In genomic region chr9:137077010-137077747, GRCh38 we compare ENCODE assay signal across 8 cellular contexts. TPM values are rescaled to one million over a fixed set of nuclear protein-coding genes. Genes with fewer than 3 reads are reported as not detected.
DNase-seq lines count a peak whose midpoint lies in the region; ATAC-seq, FAIRE-seq and TF ChIP-seq lines count a peak whose summit lies in the region.

Gene UAP1L1 (plus strand): TSS chr9:137077517. CDS start chr9:137077533, 16 bp downstream.

- CTCF ChIA-PET in activated CD8-positive, alpha-beta memory T cell treated with anti-CD3 and anti-CD28 coated beads for 36 hours (lab: Charles Lee), result interaction anchor here (0.9 to 4.2 kb wide), 5 partner anchors 11 to 48 kb away, joined by 3 to 23 read pairs (median 4); no protein-coding TSS in a partner anchor
- CTCF ChIA-PET in endothelial cell of umbilical vein (lab: Charles Lee), result interaction anchor here (0.7 to 3.7 kb wide), 8 partner anchors 8 to 224 kb away, joined by 3 to 29 read pairs (median 5); partner anchors contain the start of genes MAN1B1, NPDC1 and NRARP

- H3K4me3 ChIP-seq in endothelial cell of umbilical vein (replicated peaks in 1 of 3; ENCODE audit: insufficient read depth in 1 of 3, low read depth in 1 of 3, low read length in 3 of 3) (peak within 1 kb of the TSS; percentile 54 to 88 (median 60)), stomach (peak within 1 kb of the TSS; percentile 55 to 85 (median 70))

- BruUV-seq in endothelial cell of umbilical vein (replicated peaks; lab: Mats Ljungman, UMichigan), result no TSS peak

- H3K27ac ChIP-seq in endothelial cell of umbilical vein (ENCODE audit: insufficient read depth, low read depth, low read length) (no peak within 1 kb of the TSS), stomach (peak within 1 kb of the TSS; percentile 64 to 75 (median 69))

- no peaks in the 10 kb centered on the region for H3K9me1 ChIP-seq in endothelial cell of umbilical vein (replicated peaks; ENCODE audit: control insufficient read depth, extremely low read depth, insufficient read depth, low read length)

- WGBS in stomach, 5 donors, result 2 to 3% (median 2%) methylated on average over 47 to 84 of the region's 87 CpGs

- H3K4me2 ChIP-seq in endothelial cell of umbilical vein (ENCODE audit: insufficient read depth, low read length), result peak within 1 kb of the TSS; percentile 51

- peak; percentile 68 for FAIRE-seq in endothelial cell of umbilical vein (lab: Jason Lieb, UNC)

- peaks cover 0 to 23% of the 10 kb centered on the region in 2 experiments for H3K36me3 ChIP-seq in endothelial cell of umbilical vein (ENCODE audit: control insufficient read depth in 2 of 2, extremely low read depth in 1 of 2, insufficient read depth in 2 of 2, low read length in 2 of 2)
- H3K36me3 ChIP-seq in stomach, result peaks cover 15 to 37% (median 35%) of the 10 kb centered on the region in 4 donors

- dilution Hi-C loops in endothelial cell of umbilical vein (cut with MboI; ENCODE audit: extremely low pct_ligation_motif_present, low sequenced_read_pairs), result no loop called here

- peak; percentile 41 for ATAC-seq in GM21619 (IDR thresholded peaks at IDR 0.05; ENCODE audit: unreplicated experiment)

- peak within 1 kb of the TSS; percentile 82 for H2AFZ ChIP-seq in endothelial cell of umbilical vein (ENCODE audit: low read depth, low read length)

- H3K9ac ChIP-seq in endothelial cell of umbilical vein (replicated peaks; ENCODE audit: extremely low read depth, insufficient read depth, low read length), result peak within 1 kb of the TSS; percentile 24

- H3K27me3 Mint-ChIP-seq in mesothelial cell of epicardium (ENCODE audit: low read depth), result peaks cover 69% of the 10 kb centered on the region

- H3K9me3 Mint-ChIP-seq in mesothelial cell of epicardium, result no peaks in the 10 kb centered on the region

- H3K27ac Mint-ChIP-seq in mesothelial cell of epicardium, result no peak within 1 kb of the TSS

- TF ChIP-seq POLR2A in endothelial cell of umbilical vein (IDR thresholded peaks at IDR 0.05; ENCODE audit: low read depth, low read length), result peak; percentile 71
- no peak for TF ChIP-seq POLR2A in stomach (IDR thresholded peaks at IDR 0.05)

- peak within 1 kb of the TSS; percentile 59 for H3K4me3 Mint-ChIP-seq in mesothelial cell of epicardium

- POLR2A ChIA-PET in activated CD8-positive, alpha-beta memory T cell treated with anti-CD3 and anti-CD28 coated beads for 36 hours (lab: Charles Lee), result interaction anchor here (0.8 to 1.1 kb wide), 2 partner anchors 10 to 165 kb away, joined by 3 read pairs; partner anchors contain the start of gene MAN1B1
- POLR2A ChIA-PET in endothelial cell of umbilical vein (lab: Charles Lee), result interaction anchor here (0.5 to 0.8 kb wide), 2 partner anchors 9 to 78 kb away, joined by 3 to 4 read pairs; partner anchors contain the start of gene MAN1B1

- H3K27me3 ChIP-seq in endothelial cell of umbilical vein (ENCODE audit: control insufficient read depth in 2 of 2, insufficient read depth in 2 of 2, low read length in 2 of 2) (no peaks in the 10 kb centered on the region), stomach (peaks cover 0 to 31% (median 0%) of the 10 kb centered on the region in 3 donors)

- H3K4me1 ChIP-seq in endothelial cell of umbilical vein (ENCODE audit: control insufficient read depth, extremely low read depth, insufficient read depth, low read length) (peaks cover 5% of the 10 kb centered on the region), stomach (peaks cover 18 to 35% (median 33%) of the 10 kb centered on the region in 4 donors)

- intact Hi-C loops in endothelial cell of umbilical vein (cut with micrococcal nuclease) (no loop called here), stomach (cut with DNase I; ENCODE audit: low total_unique reads) (no loop called here)

- peaks cover 6% of the 10 kb centered on the region for H3K79me2 ChIP-seq in endothelial cell of umbilical vein (ENCODE audit: control insufficient read depth, insufficient read depth, low read length)

- DNase-seq in D341Med (ENCODE audit: low spot score) (peak; percentile 83), NAMALWA (ENCODE audit: low spot score) (peak; percentile 73), endothelial cell of umbilical vein (ENCODE audit: low read depth, low spot score) (peak; percentile 43), mesothelial cell of epicardium (ENCODE audit: low spot score in 2 of 2, unreplicated experiment in 2 of 2) (no peak), stomach (peak; percentile 78), NCI-H524 treated with DMSO at 0.1 percent for 48 hours (lab: John Stamatoyannopoulos, UW) (no peak)

- TF ChIP-seq EP300 in stomach (IDR thresholded peaks at IDR 0.05), result no peak

- peaks cover 4% of the 10 kb centered on the region for H3K4me1 Mint-ChIP-seq in mesothelial cell of epicardium

- TF ChIP-seq CTCF in endothelial cell of umbilical vein (IDR thresholded peaks at IDR 0.05; ENCODE audit: extremely low read depth in 1 of 2, insufficient read depth in 1 of 2, low read depth in 1 of 2, low read length in 2 of 2) (no peak), mesothelial cell of epicardium (IDR thresholded peaks at IDR 0.05; ENCODE audit: unreplicated experiment) (no peak), stomach (IDR thresholded peaks at IDR 0.05) (no peak)

- H3K9me3 ChIP-seq in endothelial cell of umbilical vein (replicated peaks; ENCODE audit: control insufficient read depth, insufficient read depth, low read length) (no peaks in the 10 kb centered on the region), stomach (no peaks in the 10 kb centered on the region)

- H3K36me3 Mint-ChIP-seq in mesothelial cell of epicardium, result no peaks in the 10 kb centered on the region

- no peaks in the 10 kb centered on the region for H4K20me1 ChIP-seq in endothelial cell of umbilical vein (replicated peaks; ENCODE audit: control insufficient read depth, extremely low read depth, insufficient read depth, low read length)

TF ChIP-seq in endothelial cell of umbilical vein, 7 proteins besides CTCF, POLR2A, EP300 and RAD21:
- TF ChIP-seq JUN (IDR thresholded peaks at IDR 0.05; ENCODE audit: borderline replicate concordance, insufficient read depth, insufficient read length, low read depth) (no peak), POLR2AphosphoS5 (IDR thresholded peaks at IDR 0.05; ENCODE audit: insufficient read depth, low read depth, low read length) (peak; percentile 64)
TF ChIP-seq in endothelial cell of umbilical vein: peak in this region for 1.

RNA-seq across cellular contexts. Expression of gene UAP1L1, which starts in this region (rescaled TPM):
- 10 to 100 TPM; 27.2 to 29.6 TPM for total RNA-seq in activated CD8-positive, alpha-beta memory T cell treated with anti-CD3 and anti-CD28 coated beads for 36 hours
- total RNA-seq in endothelial cell of umbilical vein, result 38.1 and 41.7 TPM in 2 replicates
- 26.0 and 31.0 TPM in 2 replicates for polyA plus RNA-seq in endothelial cell of umbilical vein
- polyA plus RNA-seq in endothelial cell of umbilical vein (2011; cell fraction: cytosol; rRNA removed), result 9.6 and 12.4 TPM in 2 replicates
- polyA plus RNA-seq in endothelial cell of umbilical vein (2011; cell fraction: nucleus; rRNA removed), result 78.3 and 99.1 TPM in 2 replicates
- polyA plus RNA-seq in endothelial cell of umbilical vein (2012), result 15.9 and 21.8 TPM in 2 replicates
- 14.5 and 17.0 TPM in 2 replicates for polyA minus RNA-seq in endothelial cell of umbilical vein
- polyA minus RNA-seq in endothelial cell of umbilical vein (2011; cell fraction: cytosol; rRNA and poly(A)+ RNA removed), result 1.2 TPM
- polyA minus RNA-seq in endothelial cell of umbilical vein (2011; cell fraction: nucleus; rRNA and poly(A)+ RNA removed), result 10.9 and 17.4 TPM in 2 replicates
- 4.6 to 5.7 TPM (median 5.5 TPM) in 3 replicates for total RNA-seq in mesothelial cell of epicardium
- 10 to 100 TPM in 3 of 5 donors, 1 to 10 TPM in 2; 4.6 to 95.6 (median 22.8) TPM for total RNA-seq in stomach
- 1 to 10 TPM; 4.1 to 7.4 (median 6.0) TPM for polyA plus RNA-seq in stomach

Comparison
In these comparisons a context has a peak if more than half of its experiments do, and no peak if none do; other contexts are left out.
1. DNase-seq: peak in D341Med (single experiment), NAMALWA (single experiment), endothelial cell of umbilical vein (single experiment) and stomach (single experiment); none in mesothelial cell of epicardium (0 of 2) and NCI-H524 treated with DMSO at 0.1 percent for 48 hours (single experiment).